8 cellular contexts compared by ENCODE assay signal in genomic region chr11:68142028-68142412, GRCh38. TPM values are rescaled to one million over a fixed set of nuclear protein-coding genes. Genes with fewer than 3 reads are reported as not detected.
DNase-seq lines count a peak whose midpoint lies in the region; ATAC-seq, FAIRE-seq and TF ChIP-seq lines count a peak whose summit lies in the region.

No MANE protein-coding gene starts in this region.

- CTCF ChIA-PET in mammary epithelial cell (lab: Charles Lee; ENCODE audit: low non-redundant PET) = interaction anchor here (0.6 to 0.7 kb wide), 2 partner anchors 13 to 67 kb away, joined by 3 to 4 read pairs; no protein-coding TSS in a partner anchor

- H3K4me3 ChIP-seq in mammary epithelial cell (replicated peaks in 1 of 3; ENCODE audit: insufficient read depth in 1 of 3, low read depth in 2 of 3, low read length in 3 of 3) = no peak overlapping the region

- dilution Hi-C loops in mammary epithelial cell (cut with HindIII; ENCODE audit: low sequenced_read_pairs) = loop anchor here (5.0 kb wide), 2 partner anchors 65 to 95 kb away; no protein-coding TSS in a partner anchor

- peak; percentile 77 for FAIRE-seq in GM12892 (lab: Jason Lieb, UNC)

- H3K27me3 Mint-ChIP-seq in T-helper 17 cell = no peaks in the 10 kb centered on the region

- no peaks in the 10 kb centered on the region for H3K36me3 ChIP-seq in mammary epithelial cell (ENCODE audit: insufficient read depth, low read length)

- peak overlapping the region; percentile 41 for H3K4me3 Mint-ChIP-seq in T-helper 17 cell

- no peak for DNase-seq in GM12892 (ENCODE audit: insufficient read length)
- no peak for DNase-seq in T-helper 17 cell
- DNase-seq in mammary epithelial cell = no peak
- peak; percentile 10 to 69 (median 17) for DNase-seq in stimulated activated CD4-positive, alpha-beta T cell treated with anti-CD3 and anti-CD28 coated beads, TNF-alpha, amount 100 ng/mL, for 24 hours (ENCODE audit: low read depth in 3 of 3)
- no peak for DNase-seq in DMS153 treated with DMSO at 0.1 percent for 48 hours (lab: John Stamatoyannopoulos, UW; ENCODE audit: unreplicated experiment)
- DNase-seq in HT-29 (ENCODE audit: low spot score) = no peak

- no peak for TF ChIP-seq CTCF in mammary epithelial cell (conservative IDR thresholded peaks at IDR 0.05 in 1 of 2, IDR thresholded peaks at IDR 0.05 in 1 of 2; ENCODE audit: extremely low read depth in 1 of 2, insufficient read depth in 1 of 2, low read depth in 1 of 2, low read length in 2 of 2)

- H4K20me1 ChIP-seq in mammary epithelial cell (ENCODE audit: insufficient read depth, low read length) = no peaks in the 10 kb centered on the region

- H2AFZ ChIP-seq in mammary epithelial cell (ENCODE audit: low read depth, low read length) = peak overlapping the region; percentile 37

- H3K4me2 ChIP-seq in mammary epithelial cell (ENCODE audit: insufficient read depth, low read depth, low read length) = no peak overlapping the region

- H3K9ac ChIP-seq in mammary epithelial cell (ENCODE audit: insufficient read depth, low read length) = no peak overlapping the region

- no TSS peak for BruUV-seq in mammary epithelial cell (replicated peaks; lab: Mats Ljungman, UMichigan)

- 52% methylated on average over 8 of the region's 13 CpGs for WGBS in mammary epithelial cell (ENCODE audit: low coverage, missing lambda C conversion rate)

- H3K4me1 ChIP-seq in mammary epithelial cell (ENCODE audit: insufficient read depth, low read length) = peaks cover 10% of the 10 kb centered on the region

- no peak overlapping the region for H3K27ac ChIP-seq in mammary epithelial cell (ENCODE audit: insufficient read depth, low read depth, low read length)

- H3K36me3 Mint-ChIP-seq in T-helper 17 cell (ENCODE audit: low read depth) = no peaks in the 10 kb centered on the region

- ATAC-seq in T-helper 17 cell = peak; percentile 53
- no peak for ATAC-seq in HG03520 (IDR thresholded peaks at IDR 0.05; ENCODE audit: unreplicated experiment)
- no peak for ATAC-seq in GM18519 (IDR thresholded peaks at IDR 0.05; ENCODE audit: low FRiP score, unreplicated experiment)

- no peaks in the 10 kb centered on the region for H3K27me3 ChIP-seq in mammary epithelial cell (ENCODE audit: insufficient read depth, low read length)

- H3K4me1 Mint-ChIP-seq in T-helper 17 cell = peaks cover 12% of the 10 kb centered on the region

- TF ChIP-seq POLR2A in GM12892 (IDR thresholded peaks at IDR 0.05; ENCODE audit: low read depth, low read length) = no peak

- in situ Hi-C loops in mammary epithelial cell (cut with MboI; ENCODE audit: low sequenced_read_pairs in 2 of 2) = no loop called here

- intact Hi-C loops in mammary epithelial cell (cut with micrococcal nuclease) = no loop called here

- H3K27ac Mint-ChIP-seq in T-helper 17 cell = no peak overlapping the region

- H3K79me2 ChIP-seq in mammary epithelial cell (ENCODE audit: insufficient read depth, low read length) = no peaks in the 10 kb centered on the region

- no peaks in the 10 kb centered on the region for H3K9me3 ChIP-seq in T-helper 17 cell (ENCODE audit: control insufficient read depth, low read length, poor library complexity, severe bottlenecking)
- no peaks in the 10 kb centered on the region for H3K9me3 ChIP-seq in mammary epithelial cell (replicated peaks; ENCODE audit: insufficient read depth, low read length)

RNA-seq across cellular contexts. Expression of gene CHKA, which starts 20.8 kb away (rescaled TPM):
- 28.9 TPM for polyA plus RNA-seq in GM12892 (2012; ENCODE audit: missing spikeins)
- total RNA-seq in T-helper 17 cell (1 to 10 TPM; 7.4 to 9.8 TPM), mammary epithelial cell (10 to 100 TPM; 11.5 to 13.2 TPM)
- 4.4 TPM for polyA plus RNA-seq in mammary epithelial cell
- 15.7 TPM for polyA minus RNA-seq in mammary epithelial cell
- 67.9 and 79.4 TPM in 2 replicates for total RNA-seq in HT-29 (2014; rRNA removed; shearing (Covaris generic))

Comparison
In these comparisons a context has a peak if more than half of its experiments do, and no peak if none do; other contexts are left out.
1. DNase-seq: peak in stimulated activated CD4-positive, alpha-beta T cell treated with anti-CD3 and anti-CD28 coated beads, TNF-alpha, amount 100 ng/mL, for 24 hours (3 of 3); none in GM12892 (single experiment), T-helper 17 cell (0 of 3), mammary epithelial cell (single experiment), DMS153 treated with DMSO at 0.1 percent for 48 hours (single experiment) and HT-29 (single experiment).